9 cellular contexts compared by ENCODE assay signal in the genomic region with DNA sequence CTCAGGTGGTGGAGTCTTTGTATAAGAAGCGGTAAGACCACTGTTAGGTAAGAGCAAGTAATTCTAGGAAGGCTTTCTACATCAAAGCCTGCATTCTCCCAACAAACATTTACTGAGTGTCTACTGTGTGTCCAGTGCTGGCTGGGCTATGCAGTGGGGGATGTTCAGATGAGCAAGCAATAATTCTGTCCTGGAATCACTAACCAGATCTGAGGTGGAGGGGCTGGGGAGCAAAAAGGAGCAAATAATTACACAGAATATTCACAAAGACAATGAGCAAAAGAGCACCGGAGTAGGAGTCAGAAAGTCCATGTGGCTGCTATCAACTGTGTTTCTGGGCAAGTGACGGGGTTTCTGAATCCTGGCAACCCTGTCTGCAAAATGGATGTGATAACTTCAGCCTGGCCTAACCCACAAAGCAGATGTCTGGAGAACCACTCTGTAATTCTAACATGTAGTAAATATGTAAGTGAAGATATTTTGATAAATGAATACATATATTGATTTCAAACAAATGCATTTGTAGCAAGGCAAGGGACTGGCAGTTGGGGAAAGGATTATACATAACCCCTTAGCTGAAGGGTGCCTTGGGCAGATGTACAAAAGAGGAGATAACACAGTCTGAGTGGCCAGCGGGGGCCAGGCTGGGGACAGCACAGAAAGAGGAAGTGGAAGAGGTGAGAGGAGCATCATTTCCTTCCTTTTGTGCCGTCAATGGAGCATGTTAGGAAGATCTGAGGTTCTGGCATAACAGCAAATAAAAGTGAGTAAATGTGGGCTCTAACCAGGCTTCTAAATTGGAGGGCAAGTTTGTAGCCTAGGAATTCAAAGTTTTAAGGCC. TPM values are rescaled to one million over a fixed set of nuclear protein-coding genes. Genes with fewer than 3 reads are reported as not detected.
DNase-seq lines count a peak whose midpoint lies in the region; ATAC-seq, FAIRE-seq and TF ChIP-seq lines count a peak whose summit lies in the region.
"Had no signal": no experiment of that assay in that cellular context is flagged by ENCODE, and none has a peak within 500 bp of the region (broad histone marks: within the 10 kb centered on the region; RNA-seq: fewer than 3 reads in every experiment).

No MANE protein-coding gene starts in this region.

- no peaks in the 10 kb centered on the region for H3K36me3 Mint-ChIP-seq in neural progenitor cell

- H3K4me3 ChIP-seq in adipocyte (ENCODE audit: low read length): no peak overlapping the region
- H3K4me3 ChIP-seq in neural progenitor cell: no peak overlapping the region
- H3K4me3 ChIP-seq: SK-N-MC had no signal

- H4K20me1 ChIP-seq in neural progenitor cell (ENCODE audit: low read depth): no peaks in the 10 kb centered on the region

- no peak overlapping the region for H3K27ac Mint-ChIP-seq in neural progenitor cell

- no peak for TF ChIP-seq POLR2A in H54 (IDR thresholded peaks at IDR 0.05; ENCODE audit: low read depth, low read length)

- H3K79me2 ChIP-seq in neural progenitor cell (ENCODE audit: low read depth): no peaks in the 10 kb centered on the region

- H3K4me1 ChIP-seq in adipocyte (ENCODE audit: control insufficient read depth, insufficient read depth, low read length): peaks cover 63% of the 10 kb centered on the region
- peaks cover 12% of the 10 kb centered on the region for H3K4me1 ChIP-seq in neural progenitor cell

- H3K36me3 ChIP-seq in adipocyte (ENCODE audit: control insufficient read depth, insufficient read depth, low read length, severe bottlenecking) (no peaks in the 10 kb centered on the region), neural progenitor cell (no peaks in the 10 kb centered on the region)

- TF ChIP-seq CTCF in GM13976 (IDR thresholded peaks at IDR 0.05; ENCODE audit: borderline replicate concordance, control extremely low read depth, extremely low read depth, insufficient read depth, missing control alignments) (no peak), neural progenitor cell (IDR thresholded peaks at IDR 0.05) (no peak)

- H3K9me3 ChIP-seq in adipocyte (ENCODE audit: control insufficient read depth, low read length): no peaks in the 10 kb centered on the region
- H3K9me3 ChIP-seq in neural progenitor cell (ENCODE audit: low read depth): no peaks in the 10 kb centered on the region

- ATAC-seq in HG03439 (IDR thresholded peaks at IDR 0.05; ENCODE audit: unreplicated experiment): peak; percentile 69

- H3K27ac ChIP-seq in neural progenitor cell: no peak overlapping the region
- H3K27ac ChIP-seq: SK-N-MC had no signal

- in situ Hi-C loops in GM13976 (cut with MboI; ENCODE audit: low sequenced_read_pairs, unreplicated experiment): no loop called here

- H3K4me1 Mint-ChIP-seq in neural progenitor cell: peaks cover 6% of the 10 kb centered on the region

- no peak overlapping the region for H3K4me2 ChIP-seq in neural progenitor cell

- peaks cover 2% of the 10 kb centered on the region for H3K27me3 Mint-ChIP-seq in neural progenitor cell (ENCODE audit: insufficient read depth, low read depth)

- no peak overlapping the region for H3K4me3 Mint-ChIP-seq in neural progenitor cell

- DNase-seq in GM13976 (ENCODE audit: low spot score): peak; percentile 62
- DNase-seq in adipocyte (ENCODE audit: low read depth): no peak
- DNase-seq in neural progenitor cell (ENCODE audit: low spot score): no peak
- no peak for DNase-seq in posterior vena cava (ENCODE audit: low spot score)
- DNase-seq in HuH-7.5 (ENCODE audit: low spot score): no peak
- no peak for DNase-seq in NCI-H2107 (lab: John Stamatoyannopoulos, UW)
- DNase-seq in H54 (ENCODE audit: insufficient read length, low spot score): no peak

- intact Hi-C loops in posterior vena cava (cut with DNase I): no loop called here

- H2AFZ ChIP-seq in neural progenitor cell (replicated peaks): peak overlapping the region; percentile 2

- H3F3A ChIP-seq in neural progenitor cell (ENCODE audit: low read depth): no peaks in the 10 kb centered on the region

- no peaks in the 10 kb centered on the region for H3K9me3 Mint-ChIP-seq in neural progenitor cell

- no peak for FAIRE-seq in H54 (lab: Jason Lieb, UNC)

- H3K27me3 ChIP-seq in adipocyte (replicated peaks; ENCODE audit: control insufficient read depth, insufficient read depth, low read length): no peaks in the 10 kb centered on the region
- H3K27me3 ChIP-seq in neural progenitor cell: no peaks in the 10 kb centered on the region

- peak overlapping the region; percentile 66 for H3K9ac ChIP-seq in adipocyte (ENCODE audit: low read length)
- no peak overlapping the region for H3K9ac ChIP-seq in neural progenitor cell

RNA-seq across cellular contexts. Expression of a gene that starts 28.8 kb away (rescaled TPM):
- total RNA-seq in neural progenitor cell (ENCODE audit: low replicate concordance): not detected in 2 replicates
- total RNA-seq in posterior vena cava: under 1 TPM; 0.10 to 0.14 TPM

RNA-seq across cellular contexts. Expression of a gene that starts 37.7 kb away (rescaled TPM):
- total RNA-seq in neural progenitor cell (ENCODE audit: low replicate concordance) (not detected in 2 replicates), posterior vena cava (10 to 100 TPM; 17.0 to 20.6 TPM)

RNA-seq across cellular contexts. Expression of a gene that starts 42.6 kb away (rescaled TPM):
- 110 and 181 TPM in 2 replicates for total RNA-seq in neural progenitor cell (ENCODE audit: low replicate concordance)
- total RNA-seq in posterior vena cava: 100 to 1,000 TPM; 163 to 204 TPM

RNA-seq across cellular contexts. Expression of a gene that starts 59.0 kb away (rescaled TPM):
- total RNA-seq in neural progenitor cell (ENCODE audit: low replicate concordance) (not detected in 2 replicates), posterior vena cava (10 to 100 TPM in 1 of 2 donors, 1 to 10 TPM in 1; 9.8 to 11.8 TPM)

Comparison
In these comparisons a context has a peak if more than half of its experiments do, and no peak if none do; other contexts are left out.
1. RNA of a gene that starts 37.7 kb away (total RNA-seq): 17.0 to 20.6 TPM in posterior vena cava; not detected in neural progenitor cell; every median in the first group is over 10 times any median in the second.